8 cellular contexts compared by ENCODE assay signal in the genomic region with DNA sequence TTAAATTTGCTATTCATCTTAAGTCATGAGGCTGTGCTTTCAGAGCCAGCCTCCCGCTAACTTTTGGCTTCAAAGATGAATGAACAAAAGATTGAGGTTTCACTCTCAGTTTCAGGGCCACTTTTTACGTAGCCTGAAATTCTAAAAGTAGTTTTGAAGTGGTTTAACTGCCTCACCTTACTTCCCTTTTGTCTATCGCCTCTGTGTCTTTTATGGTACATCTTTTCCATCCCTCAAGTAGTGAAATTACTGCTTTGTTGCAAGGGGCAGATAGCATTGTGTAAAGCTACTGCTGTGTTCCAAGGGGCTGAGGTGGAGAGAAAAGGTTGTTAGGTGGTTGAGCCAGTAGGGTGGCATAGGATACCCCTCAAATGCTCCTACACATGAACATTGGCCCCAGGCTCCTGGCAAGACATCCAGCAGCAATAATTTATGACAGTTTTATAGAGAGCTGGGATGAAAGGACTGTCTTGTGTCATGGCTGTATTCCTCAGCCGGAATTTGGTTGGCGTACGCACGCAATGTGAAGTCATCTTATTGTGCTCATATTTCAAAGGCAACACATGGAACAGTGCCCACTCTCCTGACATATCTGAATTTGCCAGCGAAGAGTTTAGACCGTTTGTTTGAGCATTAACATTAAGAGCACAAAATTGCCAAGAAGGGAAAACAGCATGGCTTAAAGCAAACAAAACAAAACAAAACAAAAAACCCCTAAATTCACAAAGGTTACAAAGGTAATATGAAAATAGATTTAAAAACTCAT. TPM values are rescaled to one million over a fixed set of nuclear protein-coding genes. Genes with fewer than 3 reads are reported as not detected.
DNase-seq lines count a peak whose midpoint lies in the region; ATAC-seq and TF ChIP-seq lines count a peak whose summit lies in the region.

No MANE protein-coding gene starts in this region.

- H3K9ac ChIP-seq in HCT116 (ENCODE audit: low read length) = peak overlapping the region; percentile 24
- no peak overlapping the region for H3K9ac ChIP-seq in muscle layer of colon (ENCODE audit: low read length)

- H3K27me3 Mint-ChIP-seq in activated CD4-positive, alpha-beta T cell treated with anti-CD3 and anti-CD28 coated beads for 36 hours = peaks cover 47% of the 10 kb centered on the region
- H3K27me3 Mint-ChIP-seq in activated naive CD4-positive, alpha-beta T cell treated with anti-CD3 and anti-CD28 coated beads for 36 hours (ENCODE audit: low read depth) = peaks cover 45% of the 10 kb centered on the region

- peak overlapping the region; percentile 44 for H3K4me3 Mint-ChIP-seq in activated CD4-positive, alpha-beta T cell treated with anti-CD3 and anti-CD28 coated beads for 36 hours
- no peak overlapping the region for H3K4me3 Mint-ChIP-seq in activated naive CD4-positive, alpha-beta T cell treated with anti-CD3 and anti-CD28 coated beads for 36 hours

- peak; percentile 66 for DNase-seq in activated CD4-positive, alpha-beta T cell treated with anti-CD3 and anti-CD28 coated beads for 36 hours
- DNase-seq in activated CD4-positive, alpha-beta T cell treated with anti-CD3 and anti-CD28 coated beads for 1 hour = no peak
- peak; percentile 60 for DNase-seq in HCT116 (ENCODE audit: low read depth, low spot score)
- DNase-seq in M059J (ENCODE audit: low read depth) = peak; percentile 97
- peak; percentile 67 for DNase-seq in activated naive CD4-positive, alpha-beta T cell treated with anti-CD3 and anti-CD28 coated beads for 36 hours
- no peak for DNase-seq in NCI-H1694 treated with DMSO at 0.1 percent for 48 hours (lab: John Stamatoyannopoulos, UW)
- DNase-seq in NCI-H1436 (lab: John Stamatoyannopoulos, UW) = no peak

- TF ChIP-seq RAD21 in HCT116 (IDR thresholded peaks at IDR 0.05; ENCODE audit: low read depth) = no peak

- H3K36me3 ChIP-seq in HCT116 (ENCODE audit: control insufficient read depth in 1 of 2, insufficient read depth in 2 of 2, low read length in 2 of 2) (no peaks in the 10 kb centered on the region), muscle layer of colon (ENCODE audit: insufficient read depth, low read length) (no peaks in the 10 kb centered on the region)

- CTCF ChIA-PET in activated CD4-positive, alpha-beta T cell treated with anti-CD3 and anti-CD28 coated beads for 36 hours (lab: Charles Lee) = interaction anchor here (0.5 to 6.6 kb wide), 15 partner anchors 9 to 1099 kb away, joined by 3 to 47 read pairs (median 5); no protein-coding TSS in a partner anchor
- CTCF ChIA-PET in HCT116 (lab: Charles Lee) = interaction anchor here (1.7 kb wide), 1 partner anchor 19 kb away, joined by 5 read pairs; no protein-coding TSS in a partner anchor
- CTCF ChIA-PET in activated naive CD4-positive, alpha-beta T cell treated with anti-CD3 and anti-CD28 coated beads for 36 hours (lab: Charles Lee) = interaction anchor here (1.0 to 4.1 kb wide), 7 partner anchors 9 to 500 kb away, joined by 3 to 25 read pairs (median 4); no protein-coding TSS in a partner anchor

- H4K20me1 ChIP-seq in HCT116 (ENCODE audit: insufficient read depth) = no peaks in the 10 kb centered on the region

- H3K27ac ChIP-seq in HCT116 (ENCODE audit: low read depth, low read length) (no peak overlapping the region), muscle layer of colon (ENCODE audit: low read depth, low read length) (peak overlapping the region; percentile 91)

- H3K9me3 Mint-ChIP-seq in activated CD4-positive, alpha-beta T cell treated with anti-CD3 and anti-CD28 coated beads for 36 hours (ENCODE audit: low read depth) = no peaks in the 10 kb centered on the region
- no peaks in the 10 kb centered on the region for H3K9me3 Mint-ChIP-seq in activated naive CD4-positive, alpha-beta T cell treated with anti-CD3 and anti-CD28 coated beads for 36 hours

- no peaks in the 10 kb centered on the region for H3K79me2 ChIP-seq in HCT116 (ENCODE audit: insufficient read depth, low read length)

- H3K4me1 ChIP-seq in HCT116 (ENCODE audit: control insufficient read depth in 1 of 2, insufficient read depth in 2 of 2, low read length in 2 of 2) = peaks cover 17 to 51% of the 10 kb centered on the region in 2 experiments
- H3K4me1 ChIP-seq in muscle layer of colon (ENCODE audit: insufficient read depth, low read length) = peaks cover 29% of the 10 kb centered on the region

- H3K4me1 Mint-ChIP-seq in activated CD4-positive, alpha-beta T cell treated with anti-CD3 and anti-CD28 coated beads for 36 hours = peaks cover 34% of the 10 kb centered on the region
- peaks cover 34% of the 10 kb centered on the region for H3K4me1 Mint-ChIP-seq in activated naive CD4-positive, alpha-beta T cell treated with anti-CD3 and anti-CD28 coated beads for 36 hours (ENCODE audit: low read depth)

- no peak for TF ChIP-seq CTCF in HCT116 (IDR thresholded peaks at IDR 0.05 in 2 of 3, conservative IDR thresholded peaks at IDR 0.05 in 1 of 3; ENCODE audit: borderline replicate concordance in 1 of 3, insufficient read depth in 1 of 3, low read depth in 2 of 3, low read length in 2 of 3)

- 0 out of 2 replicates have a peak, but pooled peaks cover 10% of the 10 kb centered on the region for H3K27me3 ChIP-seq in HCT116 (ENCODE audit: insufficient read depth, low read length)
- H3K27me3 ChIP-seq in muscle layer of colon (ENCODE audit: control insufficient read depth in 1 of 2, insufficient read depth in 2 of 2, low read length in 2 of 2) = no peaks in the 10 kb centered on the region

- H3K27ac Mint-ChIP-seq in activated CD4-positive, alpha-beta T cell treated with anti-CD3 and anti-CD28 coated beads for 36 hours = peak overlapping the region; percentile 83
- no peak overlapping the region for H3K27ac Mint-ChIP-seq in activated naive CD4-positive, alpha-beta T cell treated with anti-CD3 and anti-CD28 coated beads for 36 hours

- intact Hi-C loops in activated CD4-positive, alpha-beta T cell treated with anti-CD3 and anti-CD28 coated beads for 36 hours (cut with DNase I, micrococcal nuclease) = loop anchor here (1.0 to 5.0 kb wide), 16 partner anchors 8 to 1751 kb away; partner anchors contain the start of genes CEBPZ (in 2 of the 2), NDUFAF7 (in 2 of the 2), CYP1B1 (in 1 of the 2) and QPCT (in 1 of the 2)
- intact Hi-C loops in HCT116 (cut with micrococcal nuclease) = no loop called here
- intact Hi-C loops in activated naive CD4-positive, alpha-beta T cell treated with anti-CD3 and anti-CD28 coated beads for 36 hours (cut with micrococcal nuclease) = loop anchor here (1.0 to 5.0 kb wide), 17 partner anchors 8 to 1276 kb away; partner anchors contain the start of genes CEBPZ, EIF2AK2, GPATCH11 and HEATR5B

- no peaks in the 10 kb centered on the region for H3K36me3 Mint-ChIP-seq in activated CD4-positive, alpha-beta T cell treated with anti-CD3 and anti-CD28 coated beads for 36 hours (ENCODE audit: low read depth)
- H3K36me3 Mint-ChIP-seq in activated naive CD4-positive, alpha-beta T cell treated with anti-CD3 and anti-CD28 coated beads for 36 hours (ENCODE audit: low read depth) = no peaks in the 10 kb centered on the region

- H3K9me3 ChIP-seq in HCT116 (ENCODE audit: control insufficient read depth in 1 of 2, insufficient read depth in 1 of 2, low read depth in 1 of 2, low read length in 2 of 2) = no peaks in the 10 kb centered on the region
- no peaks in the 10 kb centered on the region for H3K9me3 ChIP-seq in muscle layer of colon (ENCODE audit: low read length)

- no peaks in the 10 kb centered on the region for H3K9me2 ChIP-seq in HCT116 (ENCODE audit: insufficient read depth)

- peak overlapping the region; percentile 87 for H3K4me2 ChIP-seq in HCT116 (ENCODE audit: low read length)

- H3K4me3 ChIP-seq in HCT116 (replicated peaks in 1 of 2; ENCODE audit: low read depth in 1 of 2, low read length in 2 of 2) (peak overlapping the region; percentile 35 to 51), muscle layer of colon (ENCODE audit: low read depth in 1 of 2, low read length in 2 of 2) (peak overlapping the region in 1 of 2 donors; percentile 34)

- no TSS peak for BruUV-seq in HCT116 (replicated peaks; lab: Mats Ljungman, UMichigan)

- RAD21 ChIA-PET in HCT116 (lab: Charles Lee; ENCODE audit: low non-redundant PET in 1 of 2, low total read pairs in 2 of 2, uncharacterized antibody in 2 of 2, unreplicated experiment in 2 of 2) = no interaction called here

- ATAC-seq in activated CD4-positive, alpha-beta T cell treated with anti-CD3 and anti-CD28 coated beads for 36 hours = peak; percentile 83
- ATAC-seq in HCT116 = peak; percentile 67

- TF ChIP-seq POLR2A in HCT116 (IDR thresholded peaks at IDR 0.05; ENCODE audit: borderline replicate concordance, extremely low read depth, insufficient read depth, insufficient read length) = peak; percentile 37

- peak overlapping the region; percentile 81 for H2AFZ ChIP-seq in HCT116 (ENCODE audit: low read depth, low read length, poor library complexity, severe bottlenecking)

- POLR2A ChIA-PET in activated CD4-positive, alpha-beta T cell treated with anti-CD3 and anti-CD28 coated beads for 36 hours (lab: Charles Lee) = interaction anchor here (0.6 to 1.3 kb wide), 13 partner anchors 9 to 518 kb away, joined by 3 to 9 read pairs (median 3); partner anchors contain the start of genes QPCT and STRN
- POLR2A ChIA-PET in HCT116 (lab: Charles Lee) = interaction anchor here (0.8 kb wide), 1 partner anchor 1375 kb away, joined by 3 read pairs; the partner anchor contains the start of gene SRSF7

TF ChIP-seq in HCT116, 20 proteins besides CTCF, POLR2A, EP300 and RAD21 (continues in another document):
- TF ChIP-seq CBX3 (IDR thresholded peaks at IDR 0.05; ENCODE audit: low read depth) = no peak
- TF ChIP-seq, protein P1, sequence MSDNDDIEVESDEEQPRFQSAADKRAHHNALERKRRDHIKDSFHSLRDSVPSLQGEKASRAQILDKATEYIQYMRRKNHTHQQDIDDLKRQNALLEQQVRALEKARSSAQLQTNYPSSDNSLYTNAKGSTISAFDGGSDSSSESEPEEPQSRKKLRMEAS (IDR thresholded peaks at IDR 0.05) = no peak; the same call in 1 of the 2 replicates
- TF ChIP-seq ZNF274 (IDR thresholded peaks at IDR 0.05; ENCODE audit: low read depth, low read length) = no peak

RNA-seq across cellular contexts. Expression of gene QPCT, which starts 32.2 kb away (rescaled TPM):
- total RNA-seq in activated CD4-positive, alpha-beta T cell treated with anti-CD3 and anti-CD28 coated beads for 36 hours = under 1 TPM; 0.51 to 0.64 TPM
- total RNA-seq in HCT116 (2021; ENCODE audit: unreplicated experiment) = not detected
- polyA plus RNA-seq in HCT116 (2012) = not detected in 2 replicates
- total RNA-seq in M059J (2014; rRNA removed; shearing (Covaris generic)) = 62.5 and 79.6 TPM in 2 replicates
- under 1 TPM in 1 of 2 experiments, not detected in 1; 0.42 TPM for total RNA-seq in activated naive CD4-positive, alpha-beta T cell treated with anti-CD3 and anti-CD28 coated beads for 36 hours

RNA-seq across cellular contexts. Expression of gene PRKD3, which starts 52.0 kb away (rescaled TPM):
- 10 to 100 TPM; 17.4 to 22.8 TPM for total RNA-seq in activated CD4-positive, alpha-beta T cell treated with anti-CD3 and anti-CD28 coated beads for 36 hours
- 13.9 TPM for total RNA-seq in HCT116 (2021; ENCODE audit: unreplicated experiment)
- 4.6 and 5.7 TPM in 2 replicates for polyA plus RNA-seq in HCT116 (2012)
- 46.0 and 46.4 TPM in 2 replicates for total RNA-seq in M059J (2014; rRNA removed; shearing (Covaris generic))
- 10 to 100 TPM; 13.0 TPM for total RNA-seq in activated naive CD4-positive, alpha-beta T cell treated with anti-CD3 and anti-CD28 coated beads for 36 hours

Comparison
In these comparisons a context has a peak if more than half of its experiments do, and no peak if none do; other contexts are left out.
1. DNase-seq: peak in activated CD4-positive, alpha-beta T cell treated with anti-CD3 and anti-CD28 coated beads for 36 hours (single experiment), HCT116 (single experiment), M059J (single experiment) and activated naive CD4-positive, alpha-beta T cell treated with anti-CD3 and anti-CD28 coated beads for 36 hours (single experiment); none in activated CD4-positive, alpha-beta T cell treated with anti-CD3 and anti-CD28 coated beads for 1 hour (single experiment), NCI-H1694 treated with DMSO at 0.1 percent for 48 hours (single experiment) and NCI-H1436 (single experiment).
2. RNA of gene QPCT, which starts 32.2 kb away (total RNA-seq): 62.5 to 79.6 TPM in M059J; 0.51 to 0.64 TPM in activated CD4-positive, alpha-beta T cell treated with anti-CD3 and anti-CD28 coated beads for 36 hours, 0.42 TPM in activated naive CD4-positive, alpha-beta T cell treated with anti-CD3 and anti-CD28 coated beads for 36 hours and not detected in HCT116 (single experiment); every median in the first group is over 10 times any median in the second.